In genomic region chr2:12965540-12966269, GRCh38 we compare ENCODE assay signal across 1 cellular context.
TF ChIP-seq lines count a peak whose summit lies in the region.

No MANE protein-coding gene starts in this region.

TF ChIP-seq in K562, 482 proteins besides CTCF, POLR2A, EP300 and RAD21 (continued from another document and continues in another):
- TF ChIP-seq ZBTB43 (CRISPR knock-in tag; IDR thresholded peaks at IDR 0.05) (no peak), ZNF263 (CRISPR knock-in tag; IDR thresholded peaks at IDR 0.05; ENCODE audit: borderline replicate concordance) (no peak), SMAD1 (IDR thresholded peaks at IDR 0.05; ENCODE audit: low read depth, low read length, partially characterized antibody) (no peak), THRB (CRISPR knock-in tag; conservative IDR thresholded peaks at IDR 0.05) (no peak), KDM4B (IDR thresholded peaks at IDR 0.05; ENCODE audit: borderline replicate concordance in 2 of 2, low read depth in 1 of 2) (no peak), SAFB2 (IDR thresholded peaks at IDR 0.05; ENCODE audit: borderline replicate concordance, low read depth, low read length, severe bottlenecking) (no peak), SMARCA5 (IDR thresholded peaks at IDR 0.05) (no peak), SNRNP70 (optimal IDR thresholded peaks at IDR 0.05; ENCODE audit: low read depth, low read length) (no peak), CTCFL (IDR thresholded peaks at IDR 0.05; ENCODE audit: borderline replicate concordance, insufficient read depth, low read depth, low read length, poor library complexity, severe bottlenecking) (no peak), NFIX (CRISPR knock-in tag; IDR thresholded peaks at IDR 0.05; ENCODE audit: low read depth) (no peak), ZNF76 (CRISPR knock-in tag; IDR thresholded peaks at IDR 0.05; ENCODE audit: borderline replicate concordance) (no peak), RBM39 (optimal IDR thresholded peaks at IDR 0.05; ENCODE audit: low read depth, low read length) (no peak), ZBTB7A (IDR thresholded peaks at IDR 0.05; ENCODE audit: borderline replicate concordance, control insufficient read depth, low read depth, low read length) (no peak), ZNF77 (CRISPR knock-in tag; IDR thresholded peaks at IDR 0.05) (no peak), HCFC1 (IDR thresholded peaks at IDR 0.05; ENCODE audit: low read depth, low read length) (no peak), TEAD1 (CRISPR knock-in tag; IDR thresholded peaks at IDR 0.05) (no peak), RREB1 (CRISPR knock-in tag; IDR thresholded peaks at IDR 0.05) (no peak), ZNF830 (CRISPR knock-in tag; IDR thresholded peaks at IDR 0.05) (no peak), ZC3H8 (IDR thresholded peaks at IDR 0.05) (no peak), ARID1B (IDR thresholded peaks at IDR 0.05) (peak; percentile 95), KDM1A (IDR thresholded peaks at IDR 0.05) (peak; percentile 58 to 61), ZNF165 (CRISPR knock-in tag; IDR thresholded peaks at IDR 0.05; ENCODE audit: borderline replicate concordance) (no peak), NONO (IDR thresholded peaks at IDR 0.05; ENCODE audit: low read depth in 2 of 2, low read length in 1 of 2) (no peak), ARID3B (CRISPR knock-in tag; IDR thresholded peaks at IDR 0.05; ENCODE audit: borderline replicate concordance) (no peak), ARID2 (IDR thresholded peaks at IDR 0.05) (no peak), MXI1 (IDR thresholded peaks at IDR 0.05; ENCODE audit: low read depth, low read length) (no peak), POLR2H (tag; IDR thresholded peaks at IDR 0.05; ENCODE audit: low read depth) (no peak; the same call in 1 of the 2 replicates), MLX (CRISPR knock-in tag; conservative IDR thresholded peaks at IDR 0.05) (no peak), ZSCAN29 (IDR thresholded peaks at IDR 0.05) (no peak), TCF15 (CRISPR knock-in tag; IDR thresholded peaks at IDR 0.05) (no peak), ZNF778 (CRISPR knock-in tag; IDR thresholded peaks at IDR 0.05) (no peak), GATAD2B (IDR thresholded peaks at IDR 0.05; ENCODE audit: borderline replicate concordance) (peak; percentile 54; the same call in 1 of the 2 replicates), SREBF1 (IDR thresholded peaks at IDR 0.05; ENCODE audit: borderline replicate concordance, low read depth, low read length) (no peak), PTBP1 (IDR thresholded peaks at IDR 0.05; ENCODE audit: low read depth, low read length) (no peak), ZNF232 (CRISPR knock-in tag; IDR thresholded peaks at IDR 0.05) (no peak), HOXB6 (CRISPR knock-in tag; IDR thresholded peaks at IDR 0.05; ENCODE audit: borderline replicate concordance) (no peak), ZNF592 (IDR thresholded peaks at IDR 0.05) (no peak), POU5F1 (IDR thresholded peaks at IDR 0.05; ENCODE audit: borderline replicate concordance, low read depth, low read length, partially characterized antibody) (no peak), BCL6 (CRISPR knock-in tag; IDR thresholded peaks at IDR 0.05) (no peak; the same call in 1 of the 2 replicates), ZNF589 (CRISPR knock-in tag; IDR thresholded peaks at IDR 0.05; ENCODE audit: low read depth) (peak; percentile 37; the same call in 1 of the 2 replicates), ZNF639 (CRISPR knock-in tag; conservative IDR thresholded peaks at IDR 0.05 in 1 of 2, IDR thresholded peaks at IDR 0.05 in 1 of 2) (peak in 1 of 2 experiments; percentile 49; a peak in 1 of 4 replicates), PHF8 (IDR thresholded peaks at IDR 0.05; ENCODE audit: borderline replicate concordance, low read length) (no peak)
